8 cellular contexts compared by ENCODE assay signal in the genomic region with DNA sequence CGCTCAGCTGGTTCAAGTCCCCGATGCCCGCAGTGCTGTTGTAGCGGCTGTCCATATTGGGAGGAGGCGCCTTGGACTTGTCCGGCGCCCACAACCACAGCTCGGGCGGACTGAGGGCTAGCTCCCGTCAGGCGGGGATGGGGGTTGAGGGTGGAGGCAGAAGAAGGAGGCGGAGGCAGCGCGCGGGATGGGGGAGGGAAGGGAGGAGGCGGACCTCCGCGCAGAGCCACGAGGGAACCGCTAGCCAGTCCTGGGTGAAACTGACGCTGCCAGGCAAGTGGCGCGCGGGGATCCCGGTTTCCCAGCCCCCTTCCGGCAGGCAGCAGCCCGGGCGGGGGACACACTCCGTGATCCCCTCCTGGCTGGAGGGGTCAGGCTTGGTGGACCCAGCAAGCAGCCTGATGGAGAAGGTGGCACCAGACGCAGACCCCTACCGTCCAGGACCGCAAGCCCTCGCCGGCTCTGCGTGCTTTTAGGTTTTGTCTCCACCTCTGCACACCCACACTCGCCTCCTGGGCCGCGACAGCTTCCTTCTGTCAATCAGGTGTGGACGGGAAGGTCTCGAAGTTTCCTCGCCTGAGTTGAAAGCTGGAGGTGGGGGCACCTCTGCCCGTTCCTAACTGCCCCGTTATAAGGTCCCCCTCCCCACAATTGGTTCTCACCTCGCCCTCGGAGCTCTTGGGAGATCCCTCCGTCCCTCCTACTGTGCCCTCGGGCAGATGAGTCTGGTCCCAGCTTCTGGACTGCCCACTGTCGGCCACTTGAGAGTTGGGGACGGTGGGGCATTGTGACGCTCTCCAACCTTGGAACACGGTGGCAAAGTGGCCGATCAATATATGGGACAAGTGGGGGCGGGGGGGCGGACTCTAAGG. TPM values are rescaled to one million over a fixed set of nuclear protein-coding genes. Genes with fewer than 3 reads are reported as not detected.
A peak's percentile ranks its signal among the peaks of the same experiment; 100 is the strongest.
DNase-seq lines count a peak whose midpoint lies in the region; ATAC-seq and TF ChIP-seq lines count a peak whose summit lies in the region.

CPNE8 (minus strand) TSS at position 112 of the 872 bp plus-strand sequence; CDS start at position 55, 57 bp downstream.

- no peak for DNase-seq in AG09309 (ENCODE audit: low read depth)
- DNase-seq in GM19238 (ENCODE audit: insufficient read length, low spot score), result peak; percentile 54
- peak in 23 of 34 experiments; percentile 8 to 47 (median 22) for DNase-seq in T-cell
- peak; percentile 64 to 94 for DNase-seq in ascending aorta (ENCODE audit: low spot score in 2 of 2)
- DNase-seq in left ventricle myocardium superior, result peak; percentile 91
- DNase-seq in progenitor cell of endocrine pancreas (ENCODE audit: low spot score, unreplicated experiment), result peak; percentile 33
- no peak for DNase-seq in NCI-H446 treated with DMSO at 0.1 percent for 48 hours (lab: John Stamatoyannopoulos, UW)

- no peaks in the 10 kb centered on the region for H3K36me3 ChIP-seq in ascending aorta

- peaks cover 17 to 32% (median 25%) of the 10 kb centered on the region in 3 donors for H3K4me1 Mint-ChIP-seq in T-cell
- H3K4me1 Mint-ChIP-seq in progenitor cell of endocrine pancreas (ENCODE audit: low read depth), result peaks cover 16% of the 10 kb centered on the region

- no peaks in the 10 kb centered on the region for H3K9me3 ChIP-seq in ascending aorta

- peak within 1 kb of the TSS; percentile 98 to 99 for H3K27ac ChIP-seq in ascending aorta

- peak within 1 kb of the TSS; percentile 85 to 93 (median 85) for H3K4me3 Mint-ChIP-seq in T-cell
- peak within 1 kb of the TSS; percentile 87 for H3K4me3 Mint-ChIP-seq in progenitor cell of endocrine pancreas (ENCODE audit: low read depth)

- CTCF ChIA-PET in T-cell (lab: Charles Lee), result interaction anchor here (0.7 to 1.8 kb wide), 5 partner anchors 10 to 86 kb away, joined by 3 to 8 read pairs (median 7); no protein-coding TSS in a partner anchor

- peaks cover 4 to 7% of the 10 kb centered on the region in 2 donors for H3K4me1 ChIP-seq in ascending aorta

- H3K27ac Mint-ChIP-seq in T-cell (peak within 1 kb of the TSS; percentile 90), progenitor cell of endocrine pancreas (peak within 1 kb of the TSS; percentile 90)

- no peaks in the 10 kb centered on the region for H3K36me3 Mint-ChIP-seq in T-cell
- no peaks in the 10 kb centered on the region for H3K36me3 Mint-ChIP-seq in progenitor cell of endocrine pancreas (ENCODE audit: insufficient read depth)

- no peaks in the 10 kb centered on the region for H3K27me3 ChIP-seq in ascending aorta

- ATAC-seq in HG03342 (IDR thresholded peaks at IDR 0.05; ENCODE audit: unreplicated experiment) (peak; percentile 62), T-cell (replicated peaks in 1 of 4) (peak; percentile 44 to 62 (median 52)), left ventricle myocardium superior (peak; percentile 94)

- POLR2A ChIA-PET in T-cell (lab: Charles Lee), result no interaction called here

- H3K27me3 Mint-ChIP-seq in T-cell (peaks cover 16 to 18% of the 10 kb centered on the region in 2 donors), progenitor cell of endocrine pancreas (peaks cover 24% of the 10 kb centered on the region)

- H3K4me3 ChIP-seq in AG09309 (ENCODE audit: control insufficient read depth, low read depth, low read length) (peak within 1 kb of the TSS; percentile 70), ascending aorta (peak within 1 kb of the TSS; percentile 55 to 94)

- intact Hi-C loops in ascending aorta (cut with DNase I), result loop anchor here (2.0 to 5.0 kb wide), 3 partner anchors 537 to 1322 kb away; partner anchors contain the start of genes ALG10B and KIF21A
- intact Hi-C loops in left ventricle myocardium superior (cut with micrococcal nuclease), result no loop called here

- H3K9me3 Mint-ChIP-seq in T-cell (no peaks in the 10 kb centered on the region), progenitor cell of endocrine pancreas (ENCODE audit: low read depth) (no peaks in the 10 kb centered on the region)

- no peak for TF ChIP-seq CTCF in AG09309 (IDR thresholded peaks at IDR 0.05; ENCODE audit: control insufficient read depth, insufficient read depth, low read depth, low read length, missing control alignments)
- TF ChIP-seq CTCF in ascending aorta (IDR thresholded peaks at IDR 0.05), result no peak
- TF ChIP-seq CTCF in progenitor cell of endocrine pancreas (IDR thresholded peaks at IDR 0.05; ENCODE audit: unreplicated experiment), result no peak

RNA-seq across cellular contexts. Expression of gene CPNE8, which starts in this region (rescaled TPM):
- total RNA-seq in T-cell (1 to 10 TPM; 1.8 to 6.1 (median 2.3) TPM), ascending aorta (18.6 TPM), left ventricle myocardium superior (13.4 TPM), progenitor cell of endocrine pancreas (1.7 and 3.2 TPM in 2 replicates)

Comparison
In these comparisons a context has a peak if more than half of its experiments do, and no peak if none do; other contexts are left out.
1. DNase-seq: peak in GM19238 (single experiment), T-cell (23 of 34), ascending aorta (2 of 2), left ventricle myocardium superior (single experiment) and progenitor cell of endocrine pancreas (single experiment); none in AG09309 (single experiment) and NCI-H446 treated with DMSO at 0.1 percent for 48 hours (single experiment).
2. Peak in every context shown above with its lines, with median percentiles within 50 percentile points of each other: ATAC-seq.